8 cellular contexts compared by ENCODE assay signal in genomic region chrX:47751670-47752069, GRCh38.
DNase-seq lines count a peak whose midpoint lies in the region; ATAC-seq and TF ChIP-seq lines count a peak whose summit lies in the region.

No MANE protein-coding gene starts in this region.

- ATAC-seq in activated T-cell treated with anti-CD3 and anti-CD28 coated beads, Interleukin-2, amount 50 U/mL, for 72 hours (replicated peaks in 1 of 2), result peak; percentile 50 to 61
- no peak for ATAC-seq in HG02870 (IDR thresholded peaks at IDR 0.05; ENCODE audit: unreplicated experiment)
- ATAC-seq in GM18502 (IDR thresholded peaks at IDR 0.05; ENCODE audit: poor library complexity, unreplicated experiment), result no peak

- DNase-seq in DMS79 treated with DMSO at 0.1 percent for 48 hours (lab: John Stamatoyannopoulos, UW) (peak; percentile 1), DMS79 (lab: John Stamatoyannopoulos, UW) (no peak), NCI-H460 (ENCODE audit: extremely low read depth, low read depth) (peak; percentile 16), kidney epithelial cell (ENCODE audit: low read depth) (no peak), pons (ENCODE audit: low spot score) (no peak)
- DNase-seq in activated T-cell treated with anti-CD3 and anti-CD28 coated beads, Interleukin-2, amount 50 U/mL, for 72 hours, result peak; percentile 32 to 49

- no peaks in the 10 kb centered on the region for H3K27me3 ChIP-seq in kidney epithelial cell (ENCODE audit: control insufficient read depth, insufficient read depth, low read length)

- H3K4me1 Mint-ChIP-seq in activated T-cell treated with anti-CD3 and anti-CD28 coated beads, Interleukin-2, amount 50 U/mL, for 72 hours (ENCODE audit: low read depth), result no peaks in the 10 kb centered on the region

- no peak overlapping the region for H3K27ac Mint-ChIP-seq in activated T-cell treated with anti-CD3 and anti-CD28 coated beads, Interleukin-2, amount 50 U/mL, for 72 hours

- no peaks in the 10 kb centered on the region for H3K36me3 Mint-ChIP-seq in activated T-cell treated with anti-CD3 and anti-CD28 coated beads, Interleukin-2, amount 50 U/mL, for 72 hours (ENCODE audit: insufficient read depth in 2 of 2)

- H3K36me3 ChIP-seq in kidney epithelial cell (ENCODE audit: control insufficient read depth, insufficient read depth, low read length), result no peaks in the 10 kb centered on the region

- peaks cover 48% of the 10 kb centered on the region for H3K27me3 Mint-ChIP-seq in activated T-cell treated with anti-CD3 and anti-CD28 coated beads, Interleukin-2, amount 50 U/mL, for 72 hours (ENCODE audit: low read depth)

- no peak overlapping the region for H3K4me3 Mint-ChIP-seq in activated T-cell treated with anti-CD3 and anti-CD28 coated beads, Interleukin-2, amount 50 U/mL, for 72 hours

- H3K4me3 ChIP-seq in kidney epithelial cell (ENCODE audit: low read depth, low read length), result no peak overlapping the region

- no peaks in the 10 kb centered on the region for H3K9me3 Mint-ChIP-seq in activated T-cell treated with anti-CD3 and anti-CD28 coated beads, Interleukin-2, amount 50 U/mL, for 72 hours

- peak; percentile 48 for TF ChIP-seq CTCF in kidney epithelial cell (IDR thresholded peaks at IDR 0.05; ENCODE audit: insufficient read depth, low read length, poor library complexity, severe bottlenecking)

Comparison
In these comparisons a context has a peak if more than half of its experiments do, and no peak if none do; other contexts are left out.
1. DNase-seq: peak in DMS79 treated with DMSO at 0.1 percent for 48 hours (single experiment), NCI-H460 (single experiment) and activated T-cell treated with anti-CD3 and anti-CD28 coated beads, Interleukin-2, amount 50 U/mL, for 72 hours (2 of 2); none in DMS79 (single experiment), kidney epithelial cell (single experiment) and pons (single experiment).
2. ATAC-seq: peak in activated T-cell treated with anti-CD3 and anti-CD28 coated beads, Interleukin-2, amount 50 U/mL, for 72 hours (2 of 2); none in HG02870 (single experiment) and GM18502 (single experiment).